18 cellular contexts compared by ENCODE assay signal in genomic region chr13:102905905-102906304, GRCh38.
A peak's percentile ranks its signal among the peaks of the same experiment; 100 is the strongest.
DNase-seq lines count a peak whose midpoint lies in the region; ATAC-seq and TF ChIP-seq lines count a peak whose summit lies in the region.
"Had no signal": no experiment of that assay in that cellular context is flagged by ENCODE, and none has a peak within 500 bp of the region (broad histone marks: within the 10 kb centered on the region; RNA-seq: fewer than 3 reads in every experiment).

No MANE protein-coding gene starts in this region.

- peaks cover 15% of the 10 kb centered on the region for H3K27me3 Mint-ChIP-seq in nephron (ENCODE audit: low read depth)

- no peaks in the 10 kb centered on the region for H3K36me3 Mint-ChIP-seq in nephron (ENCODE audit: low read depth)
- H3K36me3 Mint-ChIP-seq in stimulated activated effector memory CD8-positive, alpha-beta T cell treated with anti-CD3 and anti-CD28 coated beads, Interleukin-12 subunit alpha, Interleukin-12 subunit beta, amount 100 ng/mL, for 72 hours, result no peaks in the 10 kb centered on the region
- H3K36me3 Mint-ChIP-seq: CD4-positive, alpha-beta memory T cell had no signal

- peak; percentile 51 for DNase-seq in NCI-H1105 treated with DMSO at 0.1 percent for 48 hours (lab: John Stamatoyannopoulos, UW)
- DNase-seq in NCI-H1105 (lab: John Stamatoyannopoulos, UW), result no peak
- DNase-seq in DMS79 treated with DMSO at 0.1 percent for 48 hours (lab: John Stamatoyannopoulos, UW), result peak; percentile 85
- peak; percentile 40 for DNase-seq in NCI-H69 (lab: John Stamatoyannopoulos, UW)
- no peak for DNase-seq in NCI-H82 treated with DMSO at 0.1 percent for 48 hours (lab: John Stamatoyannopoulos, UW; ENCODE audit: unreplicated experiment)
- no peak for DNase-seq in stimulated activated effector memory CD8-positive, alpha-beta T cell treated with anti-CD3 and anti-CD28 coated beads, Interleukin-12 subunit alpha, Interleukin-12 subunit beta, amount 100 ng/mL, for 72 hours (ENCODE audit: low spot score in 2 of 2)
- no peak for DNase-seq in DMS114 treated with DMSO at 0.1 percent for 48 hours (lab: John Stamatoyannopoulos, UW; ENCODE audit: unreplicated experiment)
- DNase-seq: Caco-2; CD4-positive, alpha-beta memory T cell; DMS153; GDM1; NCI-H2107; NCI-H748 treated with DMSO at 0.1 percent for 48 hours; OCI-M1; Right ventricle myocardium superior had no signal

- TF ChIP-seq CTCF in nephron (IDR thresholded peaks at IDR 0.05; ENCODE audit: unreplicated experiment in 3 of 3), result no peak

- no peak for ATAC-seq in stimulated activated effector memory CD8-positive, alpha-beta T cell treated with anti-CD3 and anti-CD28 coated beads, Interleukin-12 subunit alpha, Interleukin-12 subunit beta, amount 100 ng/mL, for 72 hours
- ATAC-seq: HCT116 had no signal

- H3K9me3 Mint-ChIP-seq in nephron, result no peaks in the 10 kb centered on the region
- no peaks in the 10 kb centered on the region for H3K9me3 Mint-ChIP-seq in stimulated activated effector memory CD8-positive, alpha-beta T cell treated with anti-CD3 and anti-CD28 coated beads, Interleukin-12 subunit alpha, Interleukin-12 subunit beta, amount 100 ng/mL, for 72 hours
- H3K9me3 Mint-ChIP-seq: CD4-positive, alpha-beta memory T cell; T-helper 1 cell treated with Interleukin-12 subunit alpha and Interleukin-12 subunit beta and Interleukin-4 antibody, amounts not matched to agents 30 μg/mL and 1 μg/mL, for 36 hours had no signal

- no peak overlapping the region for H3K4me3 Mint-ChIP-seq in nephron
- H3K4me3 Mint-ChIP-seq in stimulated activated effector memory CD8-positive, alpha-beta T cell treated with anti-CD3 and anti-CD28 coated beads, Interleukin-12 subunit alpha, Interleukin-12 subunit beta, amount 100 ng/mL, for 72 hours, result no peak overlapping the region
- H3K4me3 Mint-ChIP-seq: CD4-positive, alpha-beta memory T cell; T-helper 1 cell treated with Interleukin-12 subunit alpha and Interleukin-12 subunit beta and Interleukin-4 antibody, amounts not matched to agents 30 μg/mL and 1 μg/mL, for 36 hours had no signal

- peak overlapping the region in 2 of 3 experiments; percentile 25 to 57 for H3K27ac Mint-ChIP-seq in nephron
- no peak overlapping the region for H3K27ac Mint-ChIP-seq in stimulated activated effector memory CD8-positive, alpha-beta T cell treated with anti-CD3 and anti-CD28 coated beads, Interleukin-12 subunit alpha, Interleukin-12 subunit beta, amount 100 ng/mL, for 72 hours
- H3K27ac Mint-ChIP-seq: CD4-positive, alpha-beta memory T cell; T-helper 1 cell treated with Interleukin-12 subunit alpha and Interleukin-12 subunit beta and Interleukin-4 antibody, amounts not matched to agents 30 μg/mL and 1 μg/mL, for 36 hours had no signal

- H3K4me1 Mint-ChIP-seq in nephron, result no peaks in the 10 kb centered on the region
- H3K4me1 Mint-ChIP-seq in stimulated activated effector memory CD8-positive, alpha-beta T cell treated with anti-CD3 and anti-CD28 coated beads, Interleukin-12 subunit alpha, Interleukin-12 subunit beta, amount 100 ng/mL, for 72 hours, result no peaks in the 10 kb centered on the region
- H3K4me1 Mint-ChIP-seq: CD4-positive, alpha-beta memory T cell had no signal

Comparison
In these comparisons a context has a peak if more than half of its experiments do, and no peak if none do; other contexts are left out.
1. DNase-seq: peak in NCI-H1105 treated with DMSO at 0.1 percent for 48 hours (single experiment), DMS79 treated with DMSO at 0.1 percent for 48 hours (single experiment) and NCI-H69 (single experiment); none in NCI-H1105 (single experiment), NCI-H82 treated with DMSO at 0.1 percent for 48 hours (single experiment), stimulated activated effector memory CD8-positive, alpha-beta T cell treated with anti-CD3 and anti-CD28 coated beads, Interleukin-12 subunit alpha, Interleukin-12 subunit beta, amount 100 ng/mL, for 72 hours (0 of 2) and DMS114 treated with DMSO at 0.1 percent for 48 hours (single experiment).